ENCODE assay signal across 11 cellular contexts in genomic region chr13:72651196-72651595, GRCh38.
DNase-seq lines count a peak whose midpoint lies in the region; ATAC-seq and TF ChIP-seq lines count a peak whose summit lies in the region.
"Had no signal": no experiment of that assay in that cellular context is flagged by ENCODE, and none has a peak within 500 bp of the region (broad histone marks: within the 10 kb centered on the region; RNA-seq: fewer than 3 reads in every experiment).

No MANE protein-coding gene starts in this region.

- H3K27me3 ChIP-seq in WERI-Rb-1 (ENCODE audit: insufficient read depth, low read depth, severe bottlenecking) (no peaks in the 10 kb centered on the region), mesendoderm (ENCODE audit: insufficient read depth, low read length, poor library complexity) (no peaks in the 10 kb centered on the region), heart left ventricle (no peaks in the 10 kb centered on the region)

- H3K4me1 Mint-ChIP-seq in endothelial cell (ENCODE audit: unreplicated experiment), result no peaks in the 10 kb centered on the region

- H2BK5ac ChIP-seq in mesendoderm (ENCODE audit: low read length), result no peak overlapping the region

- DNase-seq in GM12864 (ENCODE audit: low read depth) (no peak), NCI-H1092 treated with DMSO at 0.1 percent for 48 hours (lab: John Stamatoyannopoulos, UW) (peak; percentile 52), WERI-Rb-1 (peak; percentile 23), mesendoderm (peak; percentile 29), endothelial cell (ENCODE audit: low spot score) (no peak), NCI-H1694 (lab: John Stamatoyannopoulos, UW) (no peak), heart left ventricle (no peak)
- DNase-seq: activated CD4-positive, alpha-beta T cell treated with anti-CD3 and anti-CD28 coated beads, Interleukin-2, amount 50 U/mL, for 48 hours; GF-D8; GM23248 had no signal

- no peak overlapping the region for H3K27ac Mint-ChIP-seq in endothelial cell (ENCODE audit: unreplicated experiment)

- H3K36me3 ChIP-seq in WERI-Rb-1, result no peaks in the 10 kb centered on the region
- no peaks in the 10 kb centered on the region for H3K36me3 ChIP-seq in mesendoderm (ENCODE audit: control insufficient read depth, insufficient read depth, low read length)
- H3K36me3 ChIP-seq in heart left ventricle, result no peaks in the 10 kb centered on the region

- H3K9me3 ChIP-seq in WERI-Rb-1 (ENCODE audit: severe bottlenecking), result no peaks in the 10 kb centered on the region
- no peaks in the 10 kb centered on the region for H3K9me3 ChIP-seq in heart left ventricle

- no peak overlapping the region for H2BK120ac ChIP-seq in mesendoderm (ENCODE audit: low read depth, low read length)

- no peak overlapping the region for H3K9ac ChIP-seq in mesendoderm (ENCODE audit: low read length)
- H3K9ac ChIP-seq: GM23248 had no signal

- H3K4me2 ChIP-seq in mesendoderm (ENCODE audit: low read length), result no peak overlapping the region

- no peak overlapping the region for H3K23ac ChIP-seq in mesendoderm (ENCODE audit: low read length)

- no peaks in the 10 kb centered on the region for H3K36me3 Mint-ChIP-seq in endothelial cell (ENCODE audit: low read depth, unreplicated experiment)

- no CpG with 5 or more reads among the region's 5 CpGs for WGBS in mesendoderm (ENCODE audit: extremely low coverage, insufficient coverage, low lambda C conversion rate)
- WGBS in heart left ventricle, 4 donors, result 44 to 50% (median 48%) methylated on average over 5 of the region's 5 CpGs

- H4K8ac ChIP-seq in mesendoderm (ENCODE audit: low read depth, low read length), result no peak overlapping the region

- no peaks in the 10 kb centered on the region for H3K79me1 ChIP-seq in mesendoderm (ENCODE audit: low read length)

- TF ChIP-seq CTCF in GM12864 (IDR thresholded peaks at IDR 0.05; ENCODE audit: low read depth, low read length, missing control alignments) (peak; percentile 7), WERI-Rb-1 (IDR thresholded peaks at IDR 0.05; ENCODE audit: low read depth, low read length) (peak; percentile 71), endothelial cell (IDR thresholded peaks at IDR 0.05; ENCODE audit: unreplicated experiment) (no peak), heart left ventricle (IDR thresholded peaks at IDR 0.05) (peak in 3 of 12 donors; percentile 17 to 40 (median 33))

- ATAC-seq in HG03520 (IDR thresholded peaks at IDR 0.05; ENCODE audit: unreplicated experiment) (no peak), heart left ventricle (no peak)

- H2BK15ac ChIP-seq in mesendoderm (replicated peaks; ENCODE audit: low read depth), result no peak overlapping the region

- H3K4me3 ChIP-seq in GM12864 (ENCODE audit: low read depth, low read length), result no peak overlapping the region
- H3K4me3 ChIP-seq in WERI-Rb-1 (ENCODE audit: low read depth, low read length), result no peak overlapping the region
- H3K4me3 ChIP-seq in mesendoderm (ENCODE audit: low read length), result no peak overlapping the region
- H3K4me3 ChIP-seq in heart left ventricle, result no peak overlapping the region
- H3K4me3 ChIP-seq: GM23248 had no signal

- H3K4me3 Mint-ChIP-seq in endothelial cell (ENCODE audit: unreplicated experiment), result no peak overlapping the region

- H4K5ac ChIP-seq in mesendoderm (ENCODE audit: low read length), result no peak overlapping the region

- no peak overlapping the region for H3K18ac ChIP-seq in mesendoderm (ENCODE audit: low read length)

- H3K27ac ChIP-seq in WERI-Rb-1 (no peak overlapping the region), mesendoderm (ENCODE audit: low read depth, low read length) (no peak overlapping the region), heart left ventricle (no peak overlapping the region)
- H3K27ac ChIP-seq: GM23248 had no signal

- H3K56ac ChIP-seq in mesendoderm (ENCODE audit: low read length), result no peak overlapping the region

- H2AK5ac ChIP-seq in mesendoderm (ENCODE audit: low read length), result no peak overlapping the region

- TF ChIP-seq POLR2A in heart left ventricle (IDR thresholded peaks at IDR 0.05), result no peak

- no peaks in the 10 kb centered on the region for H3K79me2 ChIP-seq in mesendoderm (ENCODE audit: control insufficient read depth, insufficient read depth, low read length)

- H3K9me3 Mint-ChIP-seq in endothelial cell (ENCODE audit: unreplicated experiment), result no peaks in the 10 kb centered on the region

- H3K4ac ChIP-seq in mesendoderm (ENCODE audit: low read depth, low read length), result no peak overlapping the region

- H3K4me1 ChIP-seq in mesendoderm (ENCODE audit: control insufficient read depth, low read depth, low read length), result no peaks in the 10 kb centered on the region
- no peaks in the 10 kb centered on the region for H3K4me1 ChIP-seq in heart left ventricle

- intact Hi-C loops in heart left ventricle (cut with DNase I), result no loop called here

- H3K27me3 Mint-ChIP-seq in endothelial cell (ENCODE audit: unreplicated experiment), result peaks cover 2% of the 10 kb centered on the region

Comparison
In these comparisons a context has a peak if more than half of its experiments do, and no peak if none do; other contexts are left out.
1. DNase-seq: peak in NCI-H1092 treated with DMSO at 0.1 percent for 48 hours (single experiment), WERI-Rb-1 (single experiment) and mesendoderm (single experiment); none in GM12864 (single experiment), endothelial cell (single experiment), NCI-H1694 (single experiment) and heart left ventricle (0 of 5).